1 cellular context compared by ENCODE assay signal in the genomic region with DNA sequence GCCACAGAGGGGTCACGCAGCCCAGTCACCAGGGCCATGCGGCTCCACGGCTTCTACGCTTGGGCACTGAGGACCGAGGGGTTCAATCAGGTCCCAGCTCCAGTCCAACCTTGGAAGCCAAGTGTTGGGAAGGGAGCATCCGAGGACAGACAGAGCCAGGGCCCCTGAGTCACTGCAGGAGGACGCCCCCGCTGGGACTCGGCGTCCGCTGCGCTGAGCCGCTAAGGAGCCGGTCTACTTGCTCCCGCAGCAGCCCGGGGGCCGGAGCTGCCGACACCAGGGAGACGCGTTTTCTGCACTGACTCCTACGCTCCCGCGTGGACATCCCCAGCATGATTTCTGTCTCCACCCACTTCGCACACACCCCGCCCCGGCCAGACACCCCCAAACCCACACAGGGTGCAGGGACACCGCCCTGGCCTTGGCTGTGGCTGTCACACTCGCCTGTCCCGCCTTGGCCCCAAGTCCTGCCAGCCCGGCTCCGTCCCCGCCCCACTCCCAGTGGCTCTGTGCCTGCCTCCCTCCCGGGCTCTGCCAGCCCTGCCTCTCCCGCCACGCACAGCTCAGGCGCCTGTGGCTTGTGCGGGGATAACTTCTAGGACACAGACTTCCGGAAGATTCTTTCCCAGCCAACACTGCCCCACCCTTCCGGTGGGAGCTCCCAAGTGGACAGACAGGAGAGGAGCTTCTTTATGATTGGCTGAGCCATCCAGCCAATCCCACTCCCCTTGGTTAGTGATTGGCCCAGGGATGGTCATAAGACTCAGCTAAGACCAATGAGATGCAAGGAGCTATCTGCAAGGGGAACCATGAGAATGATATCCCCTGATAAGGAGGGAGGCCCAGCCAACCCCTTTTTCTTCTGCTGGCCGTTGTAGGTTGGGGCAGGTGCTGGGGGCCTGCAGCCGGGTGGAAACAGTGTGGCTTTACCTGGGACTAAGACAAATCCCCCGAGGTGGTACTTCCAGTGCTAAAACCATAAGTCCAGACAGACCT.
TF ChIP-seq lines count a peak whose summit lies in the region.

No MANE protein-coding gene starts in this region.

TF ChIP-seq in H1, 55 proteins besides CTCF, POLR2A, EP300 and RAD21 (continued from another document):
- TF ChIP-seq, protein P1, sequence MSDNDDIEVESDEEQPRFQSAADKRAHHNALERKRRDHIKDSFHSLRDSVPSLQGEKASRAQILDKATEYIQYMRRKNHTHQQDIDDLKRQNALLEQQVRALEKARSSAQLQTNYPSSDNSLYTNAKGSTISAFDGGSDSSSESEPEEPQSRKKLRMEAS (IDR thresholded peaks at IDR 0.05) = no peak
- TF ChIP-seq SAP30 (IDR thresholded peaks at IDR 0.05; ENCODE audit: insufficient read depth, insufficient replicate concordance, low read length) = no peak
- TF ChIP-seq JUN (IDR thresholded peaks at IDR 0.05; ENCODE audit: low read depth, low read length) = no peak
- no peak for TF ChIP-seq FOSL1 (IDR thresholded peaks at IDR 0.05; ENCODE audit: insufficient read depth, low read depth, low read length)
- no peak for TF ChIP-seq PHF8 (conservative IDR thresholded peaks at IDR 0.05; ENCODE audit: low read depth, low read length)
- TF ChIP-seq EZH2 (IDR thresholded peaks at IDR 0.05; ENCODE audit: low read depth, low read length, severe bottlenecking) = no peak
- TF ChIP-seq SIN3A (conservative IDR thresholded peaks at IDR 0.05 in 1 of 2, IDR thresholded peaks at IDR 0.05 in 1 of 2; ENCODE audit: low read depth in 1 of 2, low read length in 2 of 2) = no peak
- no peak for TF ChIP-seq KDM4A (IDR thresholded peaks at IDR 0.05; ENCODE audit: low read depth, low read length, severe bottlenecking)
- TF ChIP-seq CREB1 (IDR thresholded peaks at IDR 0.05) = no peak
- no peak for TF ChIP-seq BRCA1 (IDR thresholded peaks at IDR 0.05; ENCODE audit: low read depth, low read length)
- TF ChIP-seq SUZ12 (IDR thresholded peaks at IDR 0.05; ENCODE audit: low read length) = no peak
- no peak for TF ChIP-seq CBX8 (IDR thresholded peaks at IDR 0.05; ENCODE audit: borderline replicate concordance, low read depth, low read length)
- TF ChIP-seq MAFK (IDR thresholded peaks at IDR 0.05; ENCODE audit: low read depth, low read length) = no peak
- no peak for TF ChIP-seq CHD1 (IDR thresholded peaks at IDR 0.05; ENCODE audit: low read depth, low read length)
- TF ChIP-seq RXRA (IDR thresholded peaks at IDR 0.05; ENCODE audit: insufficient read depth, low read depth, low read length) = no peak
TF ChIP-seq in H1: peak in this region for 0.
